18 cellular contexts compared by ENCODE assay signal in genomic region chr6:15340105-15340601, GRCh38.
DNase-seq lines count a peak whose midpoint lies in the region; ATAC-seq and TF ChIP-seq lines count a peak whose summit lies in the region.
"Had no signal": no experiment of that assay in that cellular context is flagged by ENCODE, and none has a peak within 500 bp of the region (broad histone marks: within the 10 kb centered on the region; RNA-seq: fewer than 3 reads in every experiment).

No MANE protein-coding gene starts in this region.

- H2AFZ ChIP-seq in GM23338 = no peak overlapping the region

- H3F3A ChIP-seq in GM23338 (replicated peaks; ENCODE audit: low read depth) = peaks cover 32% of the 10 kb centered on the region

- CTCF ChIA-PET in activated CD4-positive, alpha-beta memory T cell treated with anti-CD3 and anti-CD28 coated beads, Interleukin-2, amount 10 ng/mL, durations not matched to agents 7 days and 5 days (lab: Charles Lee) = interaction anchor here (0.7 to 1.2 kb wide), 2 partner anchors 8 to 265 kb away, joined by 3 read pairs; no protein-coding TSS in a partner anchor
- CTCF ChIA-PET in activated CD4-positive, alpha-beta memory T cell treated with anti-CD3 and anti-CD28 coated beads for 36 hours (lab: Charles Lee) = no interaction called here

- no peak for DNase-seq in activated CD4-positive, alpha-beta memory T cell treated with anti-CD3 and anti-CD28 coated beads, Interleukin-2, amount 10 ng/mL, durations not matched to agents 7 days and 5 days
- no peak for DNase-seq in activated CD4-positive, alpha-beta memory T cell treated with anti-CD3 and anti-CD28 coated beads for 36 hours
- DNase-seq in GM23338 (ENCODE audit: low spot score) (no peak), natural killer cell (no peak), SHP77 (lab: John Stamatoyannopoulos, UW) (no peak), NCI-H1417 treated with DMSO at 0.1 percent for 48 hours (lab: John Stamatoyannopoulos, UW) (no peak)
- DNase-seq: anterior cingulate cortex, cerebellar nuclear complex, COR-L47, hypothalamus, kidney glomerular epithelial cell, mesendoderm, NCI-H2029, NCI-H510A treated with DMSO at 0.1 percent for 48 hours had no signal

- peak overlapping the region; percentile 7 for H3K4me3 ChIP-seq in GM23338
- H3K4me3 ChIP-seq: HAP-1 had no signal

- no peaks in the 10 kb centered on the region for H3K9me2 ChIP-seq in GM23338 (ENCODE audit: insufficient read depth)

- H3K9me3 Mint-ChIP-seq in activated CD4-positive, alpha-beta memory T cell treated with anti-CD3 and anti-CD28 coated beads, Interleukin-2, amount 10 ng/mL, durations not matched to agents 7 days and 5 days = no peaks in the 10 kb centered on the region
- no peaks in the 10 kb centered on the region for H3K9me3 Mint-ChIP-seq in activated CD4-positive, alpha-beta memory T cell treated with anti-CD3 and anti-CD28 coated beads for 36 hours
- H3K9me3 Mint-ChIP-seq in GM23338 (no peaks in the 10 kb centered on the region; the same call in 2 of the 3 replicates), natural killer cell (no peaks in the 10 kb centered on the region)
- no peaks in the 10 kb centered on the region for H3K9me3 Mint-ChIP-seq in activated T-helper 17 cell treated with anti-CD3 and anti-CD28 coated beads, Interleukin-2, amount 50 U/mL, for 72 hours

- H4K20me1 ChIP-seq in GM23338 (replicated peaks; ENCODE audit: insufficient read depth) = peaks cover 95% of the 10 kb centered on the region

- H3K36me3 ChIP-seq in GM23338 (ENCODE audit: insufficient read depth) = no peaks in the 10 kb centered on the region
- H3K36me3 ChIP-seq: HAP-1 had no signal

- H3K27ac Mint-ChIP-seq in activated CD4-positive, alpha-beta memory T cell treated with anti-CD3 and anti-CD28 coated beads, Interleukin-2, amount 10 ng/mL, durations not matched to agents 7 days and 5 days = peak overlapping the region; percentile 33
- H3K27ac Mint-ChIP-seq in activated CD4-positive, alpha-beta memory T cell treated with anti-CD3 and anti-CD28 coated beads for 36 hours = no peak overlapping the region
- H3K27ac Mint-ChIP-seq in GM23338 (no peak overlapping the region), natural killer cell (peak overlapping the region; percentile 87 to 88)
- H3K27ac Mint-ChIP-seq in activated T-helper 17 cell treated with anti-CD3 and anti-CD28 coated beads, Interleukin-2, amount 50 U/mL, for 72 hours = peak overlapping the region; percentile 72

- peak overlapping the region; percentile 52; the same call in 1 of the 2 replicates for H3K27ac ChIP-seq in GM23338 (ENCODE audit: low read depth)
- H3K27ac ChIP-seq: VCaP had no signal

- peak overlapping the region; percentile 72 for H3K4me2 ChIP-seq in GM23338

- intact Hi-C loops in activated CD4-positive, alpha-beta memory T cell treated with anti-CD3 and anti-CD28 coated beads for 36 hours (cut with micrococcal nuclease) = loop anchor here (5.0 kb wide), 1 partner anchor 47 kb away; no protein-coding TSS in a partner anchor
- intact Hi-C loops in natural killer cell (cut with micrococcal nuclease) = no loop called here

- H3K27me3 ChIP-seq in GM23338 (ENCODE audit: insufficient read depth) = no peaks in the 10 kb centered on the region

- no peak for TF ChIP-seq CTCF in GM23338 (conservative IDR thresholded peaks at IDR 0.05; ENCODE audit: low read depth in 2 of 2)
- TF ChIP-seq CTCF in natural killer cell (IDR thresholded peaks at IDR 0.05) = no peak

- no peaks in the 10 kb centered on the region for H3K27me3 Mint-ChIP-seq in activated CD4-positive, alpha-beta memory T cell treated with anti-CD3 and anti-CD28 coated beads, Interleukin-2, amount 10 ng/mL, durations not matched to agents 7 days and 5 days
- H3K27me3 Mint-ChIP-seq in activated CD4-positive, alpha-beta memory T cell treated with anti-CD3 and anti-CD28 coated beads for 36 hours = no peaks in the 10 kb centered on the region
- peaks cover 29% of the 10 kb centered on the region for H3K27me3 Mint-ChIP-seq in GM23338 (ENCODE audit: insufficient read depth, low read depth, poor library complexity)
- H3K27me3 Mint-ChIP-seq in activated T-helper 17 cell treated with anti-CD3 and anti-CD28 coated beads, Interleukin-2, amount 50 U/mL, for 72 hours = no peaks in the 10 kb centered on the region
- H3K27me3 Mint-ChIP-seq in natural killer cell (ENCODE audit: low read depth in 2 of 2) = no peaks in the 10 kb centered on the region

- peaks cover 100% of the 10 kb centered on the region for H3K4me1 ChIP-seq in GM23338 (ENCODE audit: insufficient read depth)

- peaks cover 100% of the 10 kb centered on the region for H3K79me2 ChIP-seq in GM23338 (replicated peaks; ENCODE audit: insufficient read depth)

- H3K36me3 Mint-ChIP-seq in activated CD4-positive, alpha-beta memory T cell treated with anti-CD3 and anti-CD28 coated beads, Interleukin-2, amount 10 ng/mL, durations not matched to agents 7 days and 5 days (ENCODE audit: low read depth) = peaks cover 5% of the 10 kb centered on the region
- no peaks in the 10 kb centered on the region for H3K36me3 Mint-ChIP-seq in activated CD4-positive, alpha-beta memory T cell treated with anti-CD3 and anti-CD28 coated beads for 36 hours
- H3K36me3 Mint-ChIP-seq in GM23338 (ENCODE audit: low read depth) = peaks cover 3% of the 10 kb centered on the region; the same call in 2 of the 3 replicates
- H3K36me3 Mint-ChIP-seq in activated T-helper 17 cell treated with anti-CD3 and anti-CD28 coated beads, Interleukin-2, amount 50 U/mL, for 72 hours (ENCODE audit: low read depth) = peaks cover 49% of the 10 kb centered on the region
- H3K36me3 Mint-ChIP-seq in natural killer cell = no peaks in the 10 kb centered on the region

- POLR2A ChIA-PET in activated CD4-positive, alpha-beta memory T cell treated with anti-CD3 and anti-CD28 coated beads, Interleukin-2, amount 10 ng/mL, durations not matched to agents 7 days and 5 days (lab: Charles Lee) = interaction anchor here (1.0 kb wide), 1 partner anchor 13 kb away, joined by 3 read pairs; no protein-coding TSS in a partner anchor
- POLR2A ChIA-PET in activated CD4-positive, alpha-beta memory T cell treated with anti-CD3 and anti-CD28 coated beads for 36 hours (lab: Charles Lee) = no interaction called here

- ATAC-seq in GM23338 (no peak), natural killer cell (no peak), HG03159 (IDR thresholded peaks at IDR 0.05; ENCODE audit: unreplicated experiment) (no peak)
- peak; percentile 37 for ATAC-seq in activated T-helper 17 cell treated with anti-CD3 and anti-CD28 coated beads, Interleukin-2, amount 50 U/mL, for 72 hours (replicated peaks)

- H3K4me1 Mint-ChIP-seq in activated CD4-positive, alpha-beta memory T cell treated with anti-CD3 and anti-CD28 coated beads, Interleukin-2, amount 10 ng/mL, durations not matched to agents 7 days and 5 days = peaks cover 64% of the 10 kb centered on the region
- H3K4me1 Mint-ChIP-seq in activated CD4-positive, alpha-beta memory T cell treated with anti-CD3 and anti-CD28 coated beads for 36 hours (ENCODE audit: low read depth) = peaks cover 76% of the 10 kb centered on the region
- H3K4me1 Mint-ChIP-seq in GM23338 = peaks cover 89% of the 10 kb centered on the region
- H3K4me1 Mint-ChIP-seq in activated T-helper 17 cell treated with anti-CD3 and anti-CD28 coated beads, Interleukin-2, amount 50 U/mL, for 72 hours = peaks cover 62% of the 10 kb centered on the region
- peaks cover 79 to 84% of the 10 kb centered on the region in 2 donors for H3K4me1 Mint-ChIP-seq in natural killer cell

- H3K4me3 Mint-ChIP-seq in activated CD4-positive, alpha-beta memory T cell treated with anti-CD3 and anti-CD28 coated beads, Interleukin-2, amount 10 ng/mL, durations not matched to agents 7 days and 5 days = no peak overlapping the region
- H3K4me3 Mint-ChIP-seq in activated CD4-positive, alpha-beta memory T cell treated with anti-CD3 and anti-CD28 coated beads for 36 hours = no peak overlapping the region
- no peak overlapping the region for H3K4me3 Mint-ChIP-seq in GM23338
- peak overlapping the region; percentile 64 for H3K4me3 Mint-ChIP-seq in activated T-helper 17 cell treated with anti-CD3 and anti-CD28 coated beads, Interleukin-2, amount 50 U/mL, for 72 hours
- H3K4me3 Mint-ChIP-seq in natural killer cell = peak overlapping the region; percentile 70

TF ChIP-seq in GM23338, 12 proteins besides CTCF, POLR2A, EP300 and RAD21:
- TF ChIP-seq ZNF331 (CRISPR knock-in tag; IDR thresholded peaks at IDR 0.05; ENCODE audit: low read depth) = no peak
- TF ChIP-seq ETS1 (IDR thresholded peaks at IDR 0.05) = no peak
- no peak for TF ChIP-seq CREB1 (CRISPR knock-in tag; IDR thresholded peaks at IDR 0.05; ENCODE audit: low read depth)
- TF ChIP-seq ZNF114 (CRISPR knock-in tag; IDR thresholded peaks at IDR 0.05) = no peak
- no peak for TF ChIP-seq POLR2AphosphoS5 (IDR thresholded peaks at IDR 0.05; ENCODE audit: low read depth)
- no peak for TF ChIP-seq EZH2 (IDR thresholded peaks at IDR 0.05; ENCODE audit: low read depth, unreplicated experiment)

Comparison
In these comparisons a context has a peak if more than half of its experiments do, and no peak if none do; other contexts are left out.
1. H3K27ac Mint-ChIP-seq: peak in activated CD4-positive, alpha-beta memory T cell treated with anti-CD3 and anti-CD28 coated beads, Interleukin-2, amount 10 ng/mL, durations not matched to agents 7 days and 5 days (single experiment), activated T-helper 17 cell treated with anti-CD3 and anti-CD28 coated beads, Interleukin-2, amount 50 U/mL, for 72 hours (single experiment) and natural killer cell (2 of 2); none in activated CD4-positive, alpha-beta memory T cell treated with anti-CD3 and anti-CD28 coated beads for 36 hours (single experiment) and GM23338 (single experiment).
2. H3K4me3 Mint-ChIP-seq: peak in activated T-helper 17 cell treated with anti-CD3 and anti-CD28 coated beads, Interleukin-2, amount 50 U/mL, for 72 hours (single experiment) and natural killer cell (single experiment); none in activated CD4-positive, alpha-beta memory T cell treated with anti-CD3 and anti-CD28 coated beads, Interleukin-2, amount 10 ng/mL, durations not matched to agents 7 days and 5 days (single experiment), activated CD4-positive, alpha-beta memory T cell treated with anti-CD3 and anti-CD28 coated beads for 36 hours (single experiment) and GM23338 (single experiment).